In the genomic region with DNA sequence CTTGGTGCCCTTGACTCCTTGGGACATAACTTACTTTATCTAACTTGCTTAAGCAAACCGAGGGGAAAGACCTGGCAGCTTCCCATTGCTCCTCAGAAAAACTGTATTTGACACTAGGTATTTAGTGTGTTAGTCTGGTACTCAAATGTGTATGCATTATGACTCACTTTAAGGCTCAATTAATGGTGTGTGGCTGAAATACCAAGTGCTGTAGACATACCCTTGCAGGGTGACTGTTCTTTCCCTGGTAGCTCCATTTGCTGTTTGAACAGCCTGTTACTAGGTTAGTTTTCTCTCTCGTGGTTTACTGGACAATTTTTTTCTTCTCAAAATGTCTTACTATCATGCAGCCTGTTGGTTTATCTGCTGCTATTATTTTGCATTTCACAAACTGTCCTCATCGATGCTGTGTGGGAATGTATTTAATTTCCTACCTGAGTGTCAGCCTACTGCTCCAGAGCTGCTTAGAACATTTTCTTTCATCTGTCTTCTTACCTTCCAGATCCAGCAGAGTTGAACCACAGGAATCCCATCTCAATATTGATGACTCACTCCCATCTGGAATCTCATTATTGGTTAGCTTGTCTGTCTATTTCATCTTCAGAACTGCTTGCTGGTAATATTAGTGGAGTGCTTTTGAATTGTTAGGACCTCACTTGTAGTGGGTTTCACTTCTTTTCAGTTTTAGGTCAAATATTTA, we compare ENCODE assay signal across 14 cellular contexts.
A peak's percentile ranks its signal among the peaks of the same experiment; 100 is the strongest.
DNase-seq lines count a peak whose midpoint lies in the region; ATAC-seq, FAIRE-seq and TF ChIP-seq lines count a peak whose summit lies in the region.
"Had no signal": no experiment of that assay in that cellular context is flagged by ENCODE, and none has a peak within 500 bp of the region (broad histone marks: within the 10 kb centered on the region; RNA-seq: fewer than 3 reads in every experiment).

No MANE protein-coding gene starts in this region.

- peak overlapping the region; percentile 86 for H3K27ac Mint-ChIP-seq in astrocyte (ENCODE audit: unreplicated experiment)
- H3K27ac Mint-ChIP-seq: activated CD4-positive, alpha-beta T cell treated with anti-CD3 and anti-CD28 coated beads, Interleukin-2, amount 10 ng/mL, durations not matched to agents 7 days and 5 days; activated T-helper 2 cell treated with anti-CD3 and anti-CD28 coated beads, Interferon-gamma antibody, Interleukin-2, Interleukin-4, amounts not matched to agents 10 μg/mL and 5 μg/mL and 100 μg/mL, durations not matched to agents 14 hours and 24 hours and 36 hours had no signal

- H3K9me3 Mint-ChIP-seq in astrocyte (ENCODE audit: unreplicated experiment), result no peaks in the 10 kb centered on the region

- H3K27ac ChIP-seq in AG04450 (ENCODE audit: low read depth, low read length), result no peak overlapping the region
- peak overlapping the region; percentile 38 for H3K27ac ChIP-seq in astrocyte (ENCODE audit: low read depth, low read length)
- H3K27ac ChIP-seq: BLaER1 treated with 17β-estradiol and CSF1 and Interleukin-3, amounts not matched to agents 10 nM and 100 nM had no signal

- peak; percentile 79 for FAIRE-seq in astrocyte (lab: Jason Lieb, UNC)

- peaks cover 28% of the 10 kb centered on the region for H3K4me1 Mint-ChIP-seq in astrocyte (ENCODE audit: low read depth, unreplicated experiment)
- H3K4me1 Mint-ChIP-seq: activated CD4-positive, alpha-beta T cell treated with anti-CD3 and anti-CD28 coated beads, Interleukin-2, amount 10 ng/mL, durations not matched to agents 7 days and 5 days had no signal

- H3K27me3 ChIP-seq in AG04450 (ENCODE audit: control insufficient read depth, insufficient read depth, low read length) (no peaks in the 10 kb centered on the region), astrocyte (ENCODE audit: insufficient read depth, low read length) (no peaks in the 10 kb centered on the region), kidney epithelial cell (ENCODE audit: control insufficient read depth, insufficient read depth, low read length) (no peaks in the 10 kb centered on the region)
- H3K27me3 ChIP-seq: BLaER1 treated with 17β-estradiol and CSF1 and Interleukin-3, amounts not matched to agents 10 nM and 100 nM had no signal

- no peaks in the 10 kb centered on the region for H3K36me3 ChIP-seq in astrocyte (ENCODE audit: insufficient read depth, low read length)
- H3K36me3 ChIP-seq in kidney epithelial cell (ENCODE audit: control insufficient read depth, insufficient read depth, low read length), result no peaks in the 10 kb centered on the region
- H3K36me3 ChIP-seq: BLaER1 treated with 17β-estradiol and CSF1 and Interleukin-3, amounts not matched to agents 10 nM and 100 nM had no signal

- H3K9ac ChIP-seq in astrocyte (ENCODE audit: low read length), result no peak overlapping the region
- H3K9ac ChIP-seq: BLaER1 treated with 17β-estradiol and CSF1 and Interleukin-3, amounts not matched to agents 10 nM and 100 nM had no signal

- TF ChIP-seq CTCF in AG04450 (IDR thresholded peaks at IDR 0.05; ENCODE audit: low read depth, low read length) (no peak), astrocyte (IDR thresholded peaks at IDR 0.05; ENCODE audit: insufficient read depth, low read depth, low read length) (no peak), kidney epithelial cell (IDR thresholded peaks at IDR 0.05; ENCODE audit: insufficient read depth, low read length, poor library complexity, severe bottlenecking) (no peak), lower leg skin (IDR thresholded peaks at IDR 0.05) (no peak)

- H4K20me1 ChIP-seq in astrocyte (ENCODE audit: insufficient read depth, low read length), result no peaks in the 10 kb centered on the region
- H4K20me1 ChIP-seq: BLaER1 treated with 17β-estradiol and CSF1 and Interleukin-3, amounts not matched to agents 10 nM and 100 nM had no signal

- H3K9me3 ChIP-seq in AG04450 (ENCODE audit: control insufficient read depth, insufficient read depth, low read length) (no peaks in the 10 kb centered on the region), astrocyte (ENCODE audit: insufficient read depth, low read depth, low read length) (no peaks in the 10 kb centered on the region)

- H3K4me2 ChIP-seq in astrocyte (ENCODE audit: low read length), result peak overlapping the region; percentile 45
- H3K4me2 ChIP-seq: BLaER1 treated with 17β-estradiol and CSF1 and Interleukin-3, amounts not matched to agents 10 nM and 100 nM had no signal

- WGBS in lower leg skin, 2 donors, result 68% methylated on average over 3 of the region's 3 CpGs

- no peaks in the 10 kb centered on the region for H3K79me2 ChIP-seq in astrocyte (ENCODE audit: insufficient read depth, low read length)

- peak; percentile 11 for ATAC-seq in HG02678 (IDR thresholded peaks at IDR 0.05; ENCODE audit: unreplicated experiment)
- ATAC-seq in HG02973 (IDR thresholded peaks at IDR 0.05; ENCODE audit: unreplicated experiment), result no peak
- no peak for ATAC-seq in HG02571 (IDR thresholded peaks at IDR 0.05; ENCODE audit: unreplicated experiment)

- DNase-seq in AG04450 (ENCODE audit: low read depth, low spot score), result peak; percentile 16
- DNase-seq in astrocyte (ENCODE audit: low read depth), result peak; percentile 91
- DNase-seq in kidney epithelial cell (ENCODE audit: low read depth), result peak; percentile 83
- no peak for DNase-seq in lower leg skin (ENCODE audit: low spot score in 2 of 2)
- DNase-seq in effector CD4-positive, alpha-beta T cell, result no peak
- DNase-seq: activated CD4-positive, alpha-beta T cell treated with anti-CD3 and anti-CD28 coated beads, Interleukin-2, amount 10 ng/mL, durations not matched to agents 7 days and 5 days; GF-D8; NCI-H2029 treated with DMSO at 0.1 percent for 48 hours; stimulated activated CD8-positive, alpha-beta memory T cell treated with anti-CD3 and anti-CD28 coated beads, Interleukin-4, amount 100 ng/mL, for 48 hours had no signal

- no peaks in the 10 kb centered on the region for H3K27me3 Mint-ChIP-seq in astrocyte (ENCODE audit: low read depth, unreplicated experiment)
- H3K27me3 Mint-ChIP-seq: activated CD4-positive, alpha-beta T cell treated with anti-CD3 and anti-CD28 coated beads, Interleukin-2, amount 10 ng/mL, durations not matched to agents 7 days and 5 days had no signal

- TF ChIP-seq POLR2A in lower leg skin (IDR thresholded peaks at IDR 0.05), result no peak

- no peak overlapping the region for H3K4me3 ChIP-seq in AG04450 (ENCODE audit: low read depth, low read length)
- no peak overlapping the region for H3K4me3 ChIP-seq in astrocyte (ENCODE audit: insufficient read depth, low read depth, low read length)
- H3K4me3 ChIP-seq in kidney epithelial cell (ENCODE audit: low read depth, low read length), result no peak overlapping the region
- no peak overlapping the region for H3K4me3 ChIP-seq in lower leg skin (ENCODE audit: low read depth, poor library complexity, severe bottlenecking)
- H3K4me3 ChIP-seq: BLaER1 treated with 17β-estradiol and CSF1 and Interleukin-3, amounts not matched to agents 10 nM and 100 nM had no signal

- CTCF ChIA-PET in AG04450 (lab: Charles Lee), result no interaction called here

- no peak overlapping the region for H2AFZ ChIP-seq in astrocyte (ENCODE audit: low read depth, low read length)

- peak overlapping the region; percentile 10 for H3K4me3 Mint-ChIP-seq in astrocyte (ENCODE audit: unreplicated experiment)
- H3K4me3 Mint-ChIP-seq: activated CD4-positive, alpha-beta T cell treated with anti-CD3 and anti-CD28 coated beads, Interleukin-2, amount 10 ng/mL, durations not matched to agents 7 days and 5 days had no signal

- no peaks in the 10 kb centered on the region for H3K36me3 Mint-ChIP-seq in astrocyte (ENCODE audit: low read depth, unreplicated experiment)

- POLR2A ChIA-PET in AG04450 (lab: Yijun Ruan, JAX), result no interaction called here

- peaks cover 15% of the 10 kb centered on the region for H3K4me1 ChIP-seq in astrocyte (ENCODE audit: insufficient read depth, low read length)

- intact Hi-C loops in lower leg skin (cut with DNase I; ENCODE audit: low total_unique reads), result no loop called here

Comparison
In these comparisons a context has a peak if more than half of its experiments do, and no peak if none do; other contexts are left out.
1. DNase-seq: peak in AG04450 (single experiment), astrocyte (single experiment) and kidney epithelial cell (single experiment); none in lower leg skin (0 of 2) and effector CD4-positive, alpha-beta T cell (single experiment).